Comparison of ENCODE assay signal across 8 cellular contexts in the genomic region with DNA sequence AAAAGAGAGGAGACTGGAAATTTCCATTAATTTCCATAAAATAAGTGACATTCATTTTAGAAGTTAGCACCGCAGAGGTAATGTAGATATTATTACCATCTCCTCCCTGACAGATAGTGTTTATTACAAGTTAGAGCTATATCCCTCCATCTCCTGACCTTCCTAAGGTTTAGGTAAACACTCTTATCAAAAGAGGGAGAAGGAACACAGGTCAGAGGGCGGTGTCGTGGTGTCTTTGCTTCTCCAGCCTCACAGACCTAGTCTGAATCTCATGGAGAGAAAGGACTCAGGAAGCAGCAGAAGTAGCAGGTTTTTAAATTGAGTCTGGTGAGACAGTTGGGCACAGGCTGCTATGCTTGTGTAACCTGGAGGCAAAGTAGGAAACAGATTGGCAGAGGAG.
"Had no signal": no experiment of that assay in that cellular context is flagged by ENCODE, and none has a peak within 500 bp of the region (broad histone marks: within the 10 kb centered on the region; RNA-seq: fewer than 3 reads in every experiment).

No MANE protein-coding gene starts in this region.

- ATAC-seq: GM23338 had no signal

- FAIRE-seq: H1, H54, HTR-8/SVneo had no signal

- DNase-seq: H9, HCEC 1CT, IMR-90, KBM-7 had no signal

- H3K4me3 ChIP-seq: GM23338 had no signal
